ENCODE assay signal across 1 cellular context in the genomic region with DNA sequence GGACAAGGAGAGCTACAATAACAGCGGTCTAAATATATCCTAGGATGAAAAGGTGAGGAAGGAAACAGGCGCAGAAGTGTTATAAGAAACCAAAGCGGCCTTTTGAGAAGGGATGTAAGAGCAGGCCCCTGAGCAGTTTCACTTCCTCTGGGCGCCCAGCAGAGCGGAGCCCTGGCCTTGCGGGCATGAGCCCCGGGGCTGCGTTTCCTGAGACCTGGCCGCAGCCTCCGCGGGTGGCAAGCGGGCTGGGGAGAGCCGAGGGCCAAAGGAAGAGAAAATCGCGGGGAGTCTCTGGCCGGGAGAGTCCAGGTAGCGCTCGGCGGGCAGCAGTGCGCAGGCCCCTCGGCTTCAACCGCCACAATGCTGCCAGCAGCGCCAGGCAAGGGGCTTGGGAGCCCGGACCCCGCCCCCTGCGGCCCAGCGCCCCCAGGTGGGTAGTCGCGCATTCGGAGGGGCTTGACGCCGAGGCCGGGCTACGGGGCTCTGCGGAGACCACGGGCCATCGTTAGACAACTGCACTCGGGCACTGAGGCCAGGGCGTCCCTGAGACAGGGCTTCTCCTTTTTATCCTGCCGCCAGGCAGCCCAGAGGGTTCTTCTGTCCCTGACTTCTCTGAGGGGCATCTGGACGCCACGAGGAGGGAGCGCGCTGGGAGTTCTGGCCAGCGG.
TF ChIP-seq lines count a peak whose summit lies in the region.

A gene with protein sequence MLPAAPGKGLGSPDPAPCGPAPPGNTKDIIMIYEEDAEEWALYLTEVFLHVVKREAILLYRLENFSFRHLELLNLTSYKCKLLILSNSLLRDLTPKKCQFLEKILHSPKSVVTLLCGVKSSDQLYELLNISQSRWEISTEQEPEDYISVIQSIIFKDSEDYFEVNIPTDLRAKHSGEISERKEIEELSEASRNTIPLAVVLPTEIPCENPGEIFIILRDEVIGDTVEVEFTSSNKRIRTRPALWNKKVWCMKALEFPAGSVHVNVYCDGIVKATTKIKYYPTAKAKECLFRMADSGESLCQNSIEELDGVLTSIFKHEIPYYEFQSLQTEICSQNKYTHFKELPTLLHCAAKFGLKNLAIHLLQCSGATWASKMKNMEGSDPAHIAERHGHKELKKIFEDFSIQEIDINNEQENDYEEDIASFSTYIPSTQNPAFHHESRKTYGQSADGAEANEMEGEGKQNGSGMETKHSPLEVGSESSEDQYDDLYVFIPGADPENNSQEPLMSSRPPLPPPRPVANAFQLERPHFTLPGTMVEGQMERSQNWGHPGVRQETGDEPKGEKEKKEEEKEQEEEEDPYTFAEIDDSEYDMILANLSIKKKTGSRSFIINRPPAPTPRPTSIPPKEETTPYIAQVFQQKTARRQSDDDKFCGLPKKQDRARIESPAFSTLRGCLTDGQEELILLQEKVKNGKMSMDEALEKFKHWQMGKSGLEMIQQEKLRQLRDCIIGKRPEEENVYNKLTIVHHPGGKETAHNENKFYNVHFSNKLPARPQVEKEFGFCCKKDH (plus strand): TSS at position 210 of the 668 bp plus-strand sequence. CDS start 151 bp downstream, at position 361.

TF ChIP-seq in GM12878, 131 proteins besides CTCF, POLR2A, EP300 and RAD21 (continues in another document):
- no peak for TF ChIP-seq ZZZ3 (IDR thresholded peaks at IDR 0.05; ENCODE audit: control insufficient read depth, insufficient read length, low read depth)
- TF ChIP-seq PBX3 (IDR thresholded peaks at IDR 0.05; ENCODE audit: insufficient replicate concordance, low read depth, low read length) = no peak
- TF ChIP-seq HSF1 (IDR thresholded peaks at IDR 0.05; ENCODE audit: low read depth, low read length) = no peak
- no peak for TF ChIP-seq CBX3 (IDR thresholded peaks at IDR 0.05; ENCODE audit: borderline replicate concordance, low read depth)
- TF ChIP-seq HDGF (IDR thresholded peaks at IDR 0.05) = no peak
- TF ChIP-seq ZNF207 (IDR thresholded peaks at IDR 0.05; ENCODE audit: borderline replicate concordance) = no peak
- no peak for TF ChIP-seq CHD4 (IDR thresholded peaks at IDR 0.05)
- TF ChIP-seq POLR2AphosphoS2 (IDR thresholded peaks at IDR 0.05; ENCODE audit: low read depth, low read length) = no peak
- no peak for TF ChIP-seq SREBF2 (IDR thresholded peaks at IDR 0.05; ENCODE audit: low read length)
- no peak for TF ChIP-seq E2F8 (IDR thresholded peaks at IDR 0.05; ENCODE audit: low read depth, partially characterized antibody)
- TF ChIP-seq IRF4 (IDR thresholded peaks at IDR 0.05; ENCODE audit: low read depth, low read length) = peak; percentile 87
- peak; percentile 99 for TF ChIP-seq GATAD2B (conservative IDR thresholded peaks at IDR 0.05; ENCODE audit: low read depth)
- no peak for TF ChIP-seq RAD51 (IDR thresholded peaks at IDR 0.05)
- peak; percentile 94 for TF ChIP-seq BACH1 (IDR thresholded peaks at IDR 0.05; ENCODE audit: borderline replicate concordance)
- no peak for TF ChIP-seq ZNF592 (IDR thresholded peaks at IDR 0.05)
- no peak for TF ChIP-seq KAT2A (conservative IDR thresholded peaks at IDR 0.05; ENCODE audit: control insufficient read depth, low read depth, low read length)
- TF ChIP-seq NRF1 (conservative IDR thresholded peaks at IDR 0.05; ENCODE audit: low read depth, low read length) = no peak
- peak; percentile 67; the same call in 1 of the 2 replicates for TF ChIP-seq TBL1XR1 (IDR thresholded peaks at IDR 0.05; ENCODE audit: low read depth, low read length)
- no peak for TF ChIP-seq RFX5 (IDR thresholded peaks at IDR 0.05; ENCODE audit: low read depth, low read length)
- no peak for TF ChIP-seq ZNF384 (IDR thresholded peaks at IDR 0.05; ENCODE audit: borderline replicate concordance, low read depth, low read length)
- TF ChIP-seq, protein P1, sequence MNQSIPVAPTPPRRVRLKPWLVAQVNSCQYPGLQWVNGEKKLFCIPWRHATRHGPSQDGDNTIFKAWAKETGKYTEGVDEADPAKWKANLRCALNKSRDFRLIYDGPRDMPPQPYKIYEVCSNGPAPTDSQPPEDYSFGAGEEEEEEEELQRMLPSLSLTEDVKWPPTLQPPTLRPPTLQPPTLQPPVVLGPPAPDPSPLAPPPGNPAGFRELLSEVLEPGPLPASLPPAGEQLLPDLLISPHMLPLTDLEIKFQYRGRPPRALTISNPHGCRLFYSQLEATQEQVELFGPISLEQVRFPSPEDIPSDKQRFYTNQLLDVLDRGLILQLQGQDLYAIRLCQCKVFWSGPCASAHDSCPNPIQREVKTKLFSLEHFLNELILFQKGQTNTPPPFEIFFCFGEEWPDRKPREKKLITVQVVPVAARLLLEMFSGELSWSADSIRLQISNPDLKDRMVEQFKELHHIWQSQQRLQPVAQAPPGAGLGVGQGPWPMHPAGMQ (IDR thresholded peaks at IDR 0.05; ENCODE audit: borderline replicate concordance) = peak; percentile 48; the same call in 1 of the 2 replicates
- no peak for TF ChIP-seq ZNF274 (IDR thresholded peaks at IDR 0.05; ENCODE audit: insufficient read depth, insufficient read length)
- TF ChIP-seq ZBED1 (IDR thresholded peaks at IDR 0.05; ENCODE audit: borderline replicate concordance) = no peak; the same call in 1 of the 2 replicates
- TF ChIP-seq DPF2 (IDR thresholded peaks at IDR 0.05) = peak; percentile 99
- TF ChIP-seq, protein P2, sequence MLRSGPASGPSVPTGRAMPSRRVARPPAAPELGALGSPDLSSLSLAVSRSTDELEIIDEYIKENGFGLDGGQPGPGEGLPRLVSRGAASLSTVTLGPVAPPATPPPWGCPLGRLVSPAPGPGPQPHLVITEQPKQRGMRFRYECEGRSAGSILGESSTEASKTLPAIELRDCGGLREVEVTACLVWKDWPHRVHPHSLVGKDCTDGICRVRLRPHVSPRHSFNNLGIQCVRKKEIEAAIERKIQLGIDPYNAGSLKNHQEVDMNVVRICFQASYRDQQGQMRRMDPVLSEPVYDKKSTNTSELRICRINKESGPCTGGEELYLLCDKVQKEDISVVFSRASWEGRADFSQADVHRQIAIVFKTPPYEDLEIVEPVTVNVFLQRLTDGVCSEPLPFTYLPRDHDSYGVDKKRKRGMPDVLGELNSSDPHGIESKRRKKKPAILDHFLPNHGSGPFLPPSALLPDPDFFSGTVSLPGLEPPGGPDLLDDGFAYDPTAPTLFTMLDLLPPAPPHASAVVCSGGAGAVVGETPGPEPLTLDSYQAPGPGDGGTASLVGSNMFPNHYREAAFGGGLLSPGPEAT (IDR thresholded peaks at IDR 0.05; ENCODE audit: low read depth) = peak; percentile 89
- TF ChIP-seq LARP7 (IDR thresholded peaks at IDR 0.05) = 0 out of 2 replicates have a peak, but pooled peaks have one; percentile 46
- no peak for TF ChIP-seq CHD1 (IDR thresholded peaks at IDR 0.05; ENCODE audit: low read depth, low read length)
- peak; percentile 99 for TF ChIP-seq IKZF1 (conservative IDR thresholded peaks at IDR 0.05)
- TF ChIP-seq TCF12 (IDR thresholded peaks at IDR 0.05; ENCODE audit: low read depth, low read length) = peak; percentile 41; the same call in 1 of the 2 replicates
- no peak for TF ChIP-seq TCF7 (IDR thresholded peaks at IDR 0.05; ENCODE audit: borderline replicate concordance)
- TF ChIP-seq TAF1 (IDR thresholded peaks at IDR 0.05; ENCODE audit: borderline replicate concordance, low read depth, low read length) = no peak
- no peak for TF ChIP-seq EGR1 (IDR thresholded peaks at IDR 0.05; ENCODE audit: borderline replicate concordance in 1 of 2, low read depth in 2 of 2, low read length in 2 of 2)
- peak; percentile 84 for TF ChIP-seq RCOR1 (conservative IDR thresholded peaks at IDR 0.05; ENCODE audit: low read depth, low read length)
- peak; percentile 82 for TF ChIP-seq FOXM1 (IDR thresholded peaks at IDR 0.05; ENCODE audit: low read depth, low read length)
- TF ChIP-seq GABPA (IDR thresholded peaks at IDR 0.05; ENCODE audit: low read depth) = 0 out of 2 replicates have a peak, but pooled peaks have one; percentile 12
- peak; percentile 87 for TF ChIP-seq MEF2A (IDR thresholded peaks at IDR 0.05; ENCODE audit: insufficient read depth, low read depth, low read length)
- peak; percentile 96 for TF ChIP-seq EED (IDR thresholded peaks at IDR 0.05; ENCODE audit: low read depth)
- no peak for TF ChIP-seq MYB (IDR thresholded peaks at IDR 0.05; ENCODE audit: borderline replicate concordance, low read depth, low read length)
- no peak for TF ChIP-seq REST (IDR thresholded peaks at IDR 0.05; ENCODE audit: low read depth, low read length)
- no peak for TF ChIP-seq HCFC1 (IDR thresholded peaks at IDR 0.05; ENCODE audit: low read length)
